Comparison of ENCODE assay signal across 19 cellular contexts in genomic region chr5:137264573-137264972, GRCh38.
DNase-seq lines count a peak whose midpoint lies in the region; ATAC-seq and TF ChIP-seq lines count a peak whose summit lies in the region.
"Had no signal": no experiment of that assay in that cellular context is flagged by ENCODE, and none has a peak within 500 bp of the region (broad histone marks: within the 10 kb centered on the region; RNA-seq: fewer than 3 reads in every experiment).

No MANE protein-coding gene starts in this region.

- H3K27ac ChIP-seq in ACC112 (ENCODE audit: low read depth, low read length) (peak overlapping the region; percentile 51), right cardiac atrium (ENCODE audit: low read length) (no peak overlapping the region)

- H3K27me3 Mint-ChIP-seq in chondrocyte (ENCODE audit: low read depth): no peaks in the 10 kb centered on the region
- peaks cover 30% of the 10 kb centered on the region for H3K27me3 Mint-ChIP-seq in stimulated activated naive CD8-positive, alpha-beta T cell treated with anti-CD3 and anti-CD28 coated beads, Interleukin-15, amount 100 ng/mL, for 72 hours

- H2AFZ ChIP-seq in ACC112 (ENCODE audit: low read length, unreplicated experiment): no peak overlapping the region

- ATAC-seq in right cardiac atrium: peak; percentile 47 to 66
- ATAC-seq in stimulated activated naive CD8-positive, alpha-beta T cell treated with anti-CD3 and anti-CD28 coated beads, Interleukin-15, amount 100 ng/mL, for 72 hours: no peak

- H3K4me3 Mint-ChIP-seq in chondrocyte (ENCODE audit: unreplicated experiment): no peak overlapping the region
- H3K4me3 Mint-ChIP-seq in stimulated activated naive CD8-positive, alpha-beta T cell treated with anti-CD3 and anti-CD28 coated beads, Interleukin-15, amount 100 ng/mL, for 72 hours: no peak overlapping the region
- H3K4me3 Mint-ChIP-seq: activated naive CD4-positive, alpha-beta T cell treated with anti-CD3 and anti-CD28 coated beads for 36 hours; neural crest cell had no signal

- H3K27me3 ChIP-seq in ACC112 (ENCODE audit: insufficient read depth, low read length): no peaks in the 10 kb centered on the region
- no peaks in the 10 kb centered on the region for H3K27me3 ChIP-seq in right cardiac atrium (ENCODE audit: control insufficient read depth, insufficient read depth)

- 62% methylated on average over 4 of the region's 4 CpGs for WGBS in right cardiac atrium

- H3K4me1 Mint-ChIP-seq in chondrocyte (ENCODE audit: low read depth): peaks cover 7% of the 10 kb centered on the region
- no peaks in the 10 kb centered on the region for H3K4me1 Mint-ChIP-seq in stimulated activated naive CD8-positive, alpha-beta T cell treated with anti-CD3 and anti-CD28 coated beads, Interleukin-15, amount 100 ng/mL, for 72 hours

- DNase-seq in HFF-Myc (ENCODE audit: extremely low read depth, low read depth) (peak; percentile 65), chondrocyte (ENCODE audit: low spot score) (no peak), right cardiac atrium (no peak), HPDE6-E6E7 (ENCODE audit: extremely low spot score) (no peak), NCI-H446 (lab: John Stamatoyannopoulos, UW) (no peak)
- no peak for DNase-seq in stimulated activated CD4-positive, alpha-beta T cell treated with anti-CD3 and anti-CD28 coated beads, Interleukin-4, amount 100 ng/mL, for 4 hours
- no peak for DNase-seq in stimulated activated naive CD8-positive, alpha-beta T cell treated with anti-CD3 and anti-CD28 coated beads, Interleukin-15, amount 100 ng/mL, for 72 hours
- DNase-seq: activated CD4-positive, alpha-beta T cell treated with anti-CD3 and anti-CD28 coated beads for 48 hours; activated naive CD4-positive, alpha-beta T cell treated with anti-CD3 and anti-CD28 coated beads for 36 hours; KBM-7; NCI-H1105 treated with DMSO at 0.1 percent for 48 hours; NCI-H2171 treated with DMSO at 0.1 percent for 48 hours; retina; SIG-M5; stimulated activated CD4-positive, alpha-beta T cell treated with anti-CD3 and anti-CD28 coated beads, Interleukin-1b, Interleukin-23, amount 100 ng/mL, for 48 hours; T-helper 9 cell had no signal

- no peaks in the 10 kb centered on the region for H3K36me3 ChIP-seq in ACC112 (ENCODE audit: insufficient read depth, low read length)
- H3K36me3 ChIP-seq: thoracic aorta had no signal

- no peaks in the 10 kb centered on the region for H3K36me3 Mint-ChIP-seq in chondrocyte (ENCODE audit: low read depth)

- peaks cover 23% of the 10 kb centered on the region for H3K4me1 ChIP-seq in ACC112 (ENCODE audit: control insufficient read depth, insufficient read depth, low read length, unreplicated experiment)
- peaks cover 7% of the 10 kb centered on the region for H3K4me1 ChIP-seq in right cardiac atrium (ENCODE audit: control insufficient read depth, insufficient read depth, low read length)

- H3K9me3 ChIP-seq in right cardiac atrium (ENCODE audit: control insufficient read depth, low read length): no peaks in the 10 kb centered on the region
- H3K9me3 ChIP-seq: thoracic aorta had no signal

- no peaks in the 10 kb centered on the region for H3K79me2 ChIP-seq in ACC112 (ENCODE audit: control insufficient read depth, insufficient read depth, low read length, unreplicated experiment)

- H3K9me3 Mint-ChIP-seq in chondrocyte (ENCODE audit: low read depth): no peaks in the 10 kb centered on the region
- H3K9me3 Mint-ChIP-seq in stimulated activated naive CD8-positive, alpha-beta T cell treated with anti-CD3 and anti-CD28 coated beads, Interleukin-15, amount 100 ng/mL, for 72 hours: peaks cover 0 to 3% of the 10 kb centered on the region in 2 donors
- H3K9me3 Mint-ChIP-seq: activated naive CD4-positive, alpha-beta T cell treated with anti-CD3 and anti-CD28 coated beads for 36 hours; neural crest cell had no signal

- H3K4me3 ChIP-seq in ACC112 (ENCODE audit: low read depth, low read length): peak overlapping the region; percentile 11; the same call in 1 of the 2 replicates
- no peak overlapping the region for H3K4me3 ChIP-seq in HFF-Myc (replicated peaks; ENCODE audit: low read depth, low read length)
- no peak overlapping the region for H3K4me3 ChIP-seq in right cardiac atrium (ENCODE audit: low read length)
- H3K4me3 ChIP-seq: thoracic aorta had no signal

- TF ChIP-seq CTCF in HFF-Myc (IDR thresholded peaks at IDR 0.05; ENCODE audit: low read depth, low read length, missing control alignments) (no peak), chondrocyte (IDR thresholded peaks at IDR 0.05) (no peak)

- H3K27ac Mint-ChIP-seq in chondrocyte (ENCODE audit: unreplicated experiment): peak overlapping the region; percentile 19
- no peak overlapping the region for H3K27ac Mint-ChIP-seq in stimulated activated naive CD8-positive, alpha-beta T cell treated with anti-CD3 and anti-CD28 coated beads, Interleukin-15, amount 100 ng/mL, for 72 hours
- H3K27ac Mint-ChIP-seq: activated naive CD4-positive, alpha-beta T cell treated with anti-CD3 and anti-CD28 coated beads for 36 hours had no signal

- intact Hi-C loops in right cardiac atrium (cut with DNase I): no loop called here
